11 cellular contexts compared by ENCODE assay signal in the genomic region with DNA sequence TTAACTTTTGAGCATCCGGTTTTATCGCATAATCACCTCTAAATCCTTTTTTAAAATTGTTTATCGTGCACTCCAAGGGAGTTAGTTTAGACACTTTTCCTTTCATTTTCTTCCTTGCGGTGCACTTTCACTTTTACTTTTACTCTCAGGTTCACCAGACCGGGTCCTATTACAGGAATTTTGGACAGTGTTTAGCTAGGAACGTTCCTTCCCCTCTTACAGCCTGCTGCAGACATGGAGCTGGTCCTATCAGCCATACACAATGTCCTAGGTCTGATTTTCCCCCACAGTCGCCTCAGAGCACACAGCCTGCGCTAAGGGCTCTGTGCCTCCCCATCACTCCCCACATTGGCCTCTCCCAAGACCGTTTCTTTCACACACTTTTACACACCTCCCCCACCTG.
A peak's percentile ranks its signal among the peaks of the same experiment; 100 is the strongest.
DNase-seq lines count a peak whose midpoint lies in the region; ATAC-seq and FAIRE-seq lines count a peak whose summit lies in the region.
"Had no signal": no experiment of that assay in that cellular context is flagged by ENCODE, and none has a peak within 500 bp of the region (broad histone marks: within the 10 kb centered on the region; RNA-seq: fewer than 3 reads in every experiment).

No MANE protein-coding gene starts in this region.

- H3K36me3 ChIP-seq in small intestine (ENCODE audit: control insufficient read depth in 2 of 2, insufficient read depth in 2 of 2, low read length in 2 of 2), result no peaks in the 10 kb centered on the region

- H3K4me3 Mint-ChIP-seq in activated T-helper 1 cell treated with anti-CD3 and anti-CD28 coated beads, Interleukin-12 subunit alpha, Interleukin-12 subunit beta, Interleukin-2, Interleukin-4 antibody, amounts not matched to agents 30 ng/mL and 10 ng/mL and 1 ng/mL, durations not matched to agents 14 hours and 24 hours and 36 hours, result peak overlapping the region; percentile 49
- H3K4me3 Mint-ChIP-seq: brain had no signal

- no peaks in the 10 kb centered on the region for H3K36me3 Mint-ChIP-seq in activated T-helper 1 cell treated with anti-CD3 and anti-CD28 coated beads, Interleukin-12 subunit alpha, Interleukin-12 subunit beta, Interleukin-2, Interleukin-4 antibody, amounts not matched to agents 30 ng/mL and 10 ng/mL and 1 ng/mL, durations not matched to agents 14 hours and 24 hours and 36 hours (ENCODE audit: low read depth)
- H3K36me3 Mint-ChIP-seq: brain had no signal

- H3K4me3 ChIP-seq in small intestine (ENCODE audit: low read depth in 1 of 2, low read length in 2 of 2), result peak overlapping the region in 1 of 2 donors; percentile 32

- H3K4me1 Mint-ChIP-seq in activated T-helper 1 cell treated with anti-CD3 and anti-CD28 coated beads, Interleukin-12 subunit alpha, Interleukin-12 subunit beta, Interleukin-2, Interleukin-4 antibody, amounts not matched to agents 30 ng/mL and 10 ng/mL and 1 ng/mL, durations not matched to agents 14 hours and 24 hours and 36 hours (ENCODE audit: low read depth), result peaks cover 13% of the 10 kb centered on the region
- H3K4me1 Mint-ChIP-seq: brain had no signal

- H3K9me3 ChIP-seq in small intestine (ENCODE audit: control insufficient read depth, low read depth), result no peaks in the 10 kb centered on the region

- peak overlapping the region; percentile 55 for H3K27ac Mint-ChIP-seq in activated T-helper 1 cell treated with anti-CD3 and anti-CD28 coated beads, Interleukin-12 subunit alpha, Interleukin-12 subunit beta, Interleukin-2, Interleukin-4 antibody, amounts not matched to agents 30 ng/mL and 10 ng/mL and 1 ng/mL, durations not matched to agents 14 hours and 24 hours and 36 hours
- H3K27ac Mint-ChIP-seq: brain, progenitor cell of endocrine pancreas had no signal

- intact Hi-C loops in activated T-helper 1 cell treated with anti-CD3 and anti-CD28 coated beads, Interleukin-12 subunit alpha, Interleukin-12 subunit beta, Interleukin-2, Interleukin-4 antibody, amounts not matched to agents 30 ng/mL and 10 ng/mL and 1 ng/mL, durations not matched to agents 14 hours and 24 hours and 36 hours (cut with micrococcal nuclease), result no loop called here

- no peaks in the 10 kb centered on the region for H3K9me3 Mint-ChIP-seq in activated T-helper 1 cell treated with anti-CD3 and anti-CD28 coated beads, Interleukin-12 subunit alpha, Interleukin-12 subunit beta, Interleukin-2, Interleukin-4 antibody, amounts not matched to agents 30 ng/mL and 10 ng/mL and 1 ng/mL, durations not matched to agents 14 hours and 24 hours and 36 hours

- H3K27ac ChIP-seq in small intestine (ENCODE audit: low read depth in 1 of 2, low read length in 1 of 2), result no peak overlapping the region

- no peak for FAIRE-seq in small intestine (lab: Jason Lieb, UNC)
- FAIRE-seq: TTC549 had no signal

- no peaks in the 10 kb centered on the region for H3K27me3 ChIP-seq in small intestine (ENCODE audit: control insufficient read depth in 2 of 2, insufficient read depth in 2 of 2, low read length in 2 of 2)

- WGBS in small intestine, 3 donors, result 46 to 64% (median 49%) methylated on average over 9 of the region's 9 CpGs

- peak; percentile 61 for ATAC-seq in HG02884 (IDR thresholded peaks at IDR 0.05; ENCODE audit: unreplicated experiment)

- peaks cover 4% of the 10 kb centered on the region for H3K27me3 Mint-ChIP-seq in activated T-helper 1 cell treated with anti-CD3 and anti-CD28 coated beads, Interleukin-12 subunit alpha, Interleukin-12 subunit beta, Interleukin-2, Interleukin-4 antibody, amounts not matched to agents 30 ng/mL and 10 ng/mL and 1 ng/mL, durations not matched to agents 14 hours and 24 hours and 36 hours (ENCODE audit: insufficient read depth)
- H3K27me3 Mint-ChIP-seq: brain, progenitor cell of endocrine pancreas had no signal

- peak; percentile 52 for DNase-seq in NOMO-1 treated with DMSO at 0.1 percent for 48 hours (lab: John Stamatoyannopoulos, UW; ENCODE audit: unreplicated experiment)
- no peak for DNase-seq in NOMO-1 treated with dmso at 0.1 percent for 144 hours (lab: John Stamatoyannopoulos, UW; ENCODE audit: unreplicated experiment)
- DNase-seq in activated T-helper 1 cell treated with anti-CD3 and anti-CD28 coated beads, Interleukin-12 subunit alpha, Interleukin-12 subunit beta, Interleukin-2, Interleukin-4 antibody, amounts not matched to agents 30 ng/mL and 10 ng/mL and 1 ng/mL, durations not matched to agents 14 hours and 24 hours and 36 hours (ENCODE audit: low spot score), result no peak
- peak; percentile 32 for DNase-seq in small intestine
- DNase-seq in anterior cingulate cortex (lab: John Stamatoyannopoulos, UW), result no peak
- no peak for DNase-seq in NCI-H446 treated with DMSO at 0.1 percent for 48 hours (lab: John Stamatoyannopoulos, UW)
- no peak for DNase-seq in effector CD8-positive, alpha-beta T cell (lab: John Stamatoyannopoulos, UW)

- no peaks in the 10 kb centered on the region for H3K4me1 ChIP-seq in small intestine (ENCODE audit: control insufficient read depth in 2 of 2, insufficient read depth in 1 of 2, low read depth in 1 of 2, low read length in 1 of 2)

Comparison
In these comparisons a context has a peak if more than half of its experiments do, and no peak if none do; other contexts are left out.
1. DNase-seq: peak in NOMO-1 treated with DMSO at 0.1 percent for 48 hours (single experiment) and small intestine (single experiment); none in NOMO-1 treated with dmso at 0.1 percent for 144 hours (single experiment), activated T-helper 1 cell treated with anti-CD3 and anti-CD28 coated beads, Interleukin-12 subunit alpha, Interleukin-12 subunit beta, Interleukin-2, Interleukin-4 antibody, amounts not matched to agents 30 ng/mL and 10 ng/mL and 1 ng/mL, durations not matched to agents 14 hours and 24 hours and 36 hours (single experiment), anterior cingulate cortex (0 of 58), NCI-H446 treated with DMSO at 0.1 percent for 48 hours (single experiment) and effector CD8-positive, alpha-beta T cell (single experiment).